In the genomic region with DNA sequence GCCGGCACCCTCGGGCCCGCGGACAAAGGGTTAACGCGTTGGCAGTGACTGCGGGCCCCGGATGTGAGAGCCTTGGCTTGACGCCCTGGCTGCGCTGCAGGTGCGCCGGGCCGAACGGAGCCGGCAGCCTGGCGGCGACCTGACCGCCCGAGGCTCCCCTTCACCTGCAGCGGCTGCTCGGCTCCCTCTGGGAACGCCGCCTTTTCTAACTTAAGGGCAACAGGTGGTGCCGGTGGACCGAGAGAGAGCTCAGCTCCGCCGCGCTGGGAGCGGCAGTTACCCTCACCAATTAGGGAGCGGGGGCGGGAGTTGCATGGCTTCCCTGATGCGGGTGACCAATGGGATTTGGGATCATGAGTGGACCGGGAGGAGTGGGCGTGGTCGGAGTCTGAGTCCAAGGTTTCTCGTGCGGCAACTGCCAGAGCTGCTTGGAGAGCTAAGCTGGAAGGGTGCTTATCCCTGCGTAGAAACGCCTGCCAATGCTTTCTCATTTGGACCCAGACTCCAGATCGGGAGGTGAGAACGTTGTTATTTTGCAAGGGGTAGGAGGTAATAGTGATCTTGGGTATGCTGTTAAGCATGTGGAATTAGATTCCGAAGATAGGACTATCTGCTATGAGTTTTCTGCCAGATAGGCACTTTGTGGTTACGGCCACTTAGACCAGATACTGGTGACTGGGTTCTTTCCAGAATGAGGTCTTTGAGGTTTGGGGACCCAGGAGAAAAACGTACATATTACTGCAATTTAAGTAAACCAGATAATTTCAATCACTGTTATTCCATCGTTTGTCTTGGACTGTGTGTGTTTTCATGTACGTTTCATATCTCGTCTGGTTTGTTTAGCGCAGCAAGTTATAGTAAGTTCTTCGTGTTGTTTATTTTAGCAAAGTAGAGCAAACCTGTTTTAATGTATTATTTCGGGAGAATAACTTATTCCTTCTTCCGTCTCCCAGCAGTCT, we compare ENCODE assay signal across 8 cellular contexts. TPM values are rescaled to one million over a fixed set of nuclear protein-coding genes. Genes with fewer than 3 reads are reported as not detected.
DNase-seq lines count a peak whose midpoint lies in the region; ATAC-seq and TF ChIP-seq lines count a peak whose summit lies in the region.

A gene with protein sequence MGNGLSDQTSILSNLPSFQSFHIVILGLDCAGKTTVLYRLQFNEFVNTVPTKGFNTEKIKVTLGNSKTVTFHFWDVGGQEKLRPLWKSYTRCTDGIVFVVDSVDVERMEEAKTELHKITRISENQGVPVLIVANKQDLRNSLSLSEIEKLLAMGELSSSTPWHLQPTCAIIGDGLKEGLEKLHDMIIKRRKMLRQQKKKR (plus strand): TSS at position 421 of the 959 bp plus-strand sequence. CDS start 622 bp downstream, outside the sequence.

- DNase-seq in GM04504 (ENCODE audit: low read depth) (peak; percentile 95), NCI-H1048 (lab: John Stamatoyannopoulos, UW) (peak; percentile 96), SKM-1 treated with dmso at 0.1 percent for 144 hours (lab: John Stamatoyannopoulos, UW; ENCODE audit: unreplicated experiment) (peak; percentile 98), glomerular visceral epithelial cell (ENCODE audit: extremely low spot score) (peak; percentile 98), occipital lobe (lab: John Stamatoyannopoulos, UW) (peak; percentile 98), suprapubic skin (ENCODE audit: low spot score in 2 of 2) (peak; percentile 99 to 100)
- peak; percentile 89 for DNase-seq in activated naive CD8-positive, alpha-beta T cell treated with anti-CD3 and anti-CD28 coated beads for 36 hours

- peak within 1 kb of the TSS; percentile 83 for H3K4me3 ChIP-seq in suprapubic skin

- no peak for TF ChIP-seq CTCF in suprapubic skin (IDR thresholded peaks at IDR 0.05)

- peak within 1 kb of the TSS; percentile 97 for H3K4me3 Mint-ChIP-seq in activated naive CD8-positive, alpha-beta T cell treated with anti-CD3 and anti-CD28 coated beads for 36 hours

- no peaks in the 10 kb centered on the region for H3K9me3 Mint-ChIP-seq in activated naive CD8-positive, alpha-beta T cell treated with anti-CD3 and anti-CD28 coated beads for 36 hours

- peak within 1 kb of the TSS; percentile 98 for H3K27ac ChIP-seq in suprapubic skin

- no peaks in the 10 kb centered on the region for H3K27me3 ChIP-seq in suprapubic skin

- TF ChIP-seq EP300 in suprapubic skin (IDR thresholded peaks at IDR 0.05): no peak

- H3K36me3 ChIP-seq in suprapubic skin: no peaks in the 10 kb centered on the region

- ATAC-seq in HG02571 (IDR thresholded peaks at IDR 0.05; ENCODE audit: unreplicated experiment): peak; percentile 77

- WGBS in suprapubic skin: 3% methylated on average over 51 of the region's 51 CpGs

- peaks cover 37% of the 10 kb centered on the region for H3K4me1 ChIP-seq in suprapubic skin

- H3K27me3 Mint-ChIP-seq in activated naive CD8-positive, alpha-beta T cell treated with anti-CD3 and anti-CD28 coated beads for 36 hours: no peaks in the 10 kb centered on the region

- H3K4me1 Mint-ChIP-seq in activated naive CD8-positive, alpha-beta T cell treated with anti-CD3 and anti-CD28 coated beads for 36 hours: peaks cover 26% of the 10 kb centered on the region

- H3K27ac Mint-ChIP-seq in activated naive CD8-positive, alpha-beta T cell treated with anti-CD3 and anti-CD28 coated beads for 36 hours: peak within 1 kb of the TSS; percentile 94

- H3K9me3 ChIP-seq in suprapubic skin: no peaks in the 10 kb centered on the region

- peak in 1 of 2 donors; percentile 88 for TF ChIP-seq POLR2A in suprapubic skin (IDR thresholded peaks at IDR 0.05)

- H3K36me3 Mint-ChIP-seq in activated naive CD8-positive, alpha-beta T cell treated with anti-CD3 and anti-CD28 coated beads for 36 hours: peaks cover 7% of the 10 kb centered on the region

RNA-seq across cellular contexts. Expression of the gene that starts here (rescaled TPM):
- total RNA-seq in activated naive CD8-positive, alpha-beta T cell treated with anti-CD3 and anti-CD28 coated beads for 36 hours: 10 to 100 TPM; 12.2 to 13.8 TPM
- total RNA-seq in occipital lobe: 82.2 TPM
- total RNA-seq in suprapubic skin: 100 to 1,000 TPM in 3 of 4 donors, 10 to 100 TPM in 1; 98.1 to 116 (median 112) TPM

Comparison
In these comparisons a context has a peak if more than half of its experiments do, and no peak if none do; other contexts are left out.
1. Peak in every context shown above with its lines: DNase-seq, ATAC-seq, H3K4me3 ChIP-seq and H3K27ac ChIP-seq.